Comparison of ENCODE assay signal across 26 cellular contexts in genomic region chr3:30078736-30079135, GRCh38.
DNase-seq lines count a peak whose midpoint lies in the region; ATAC-seq and TF ChIP-seq lines count a peak whose summit lies in the region.
"Had no signal": no experiment of that assay in that cellular context is flagged by ENCODE, and none has a peak within 500 bp of the region (broad histone marks: within the 10 kb centered on the region; RNA-seq: fewer than 3 reads in every experiment).

No MANE protein-coding gene starts in this region.

- intact Hi-C loops in activated CD4-positive, alpha-beta memory T cell treated with anti-CD3 and anti-CD28 coated beads for 36 hours (cut with micrococcal nuclease): no loop called here

- peaks cover 18% of the 10 kb centered on the region for H3K36me3 Mint-ChIP-seq in nephron progenitor cell (ENCODE audit: low read depth)
- H3K36me3 Mint-ChIP-seq in activated CD4-positive, alpha-beta memory T cell treated with anti-CD3 and anti-CD28 coated beads for 36 hours: no peaks in the 10 kb centered on the region
- H3K36me3 Mint-ChIP-seq: CD8-positive, alpha-beta T cell had no signal

- no peaks in the 10 kb centered on the region for H3K4me1 ChIP-seq in foreskin keratinocyte
- H3K4me1 ChIP-seq: esophagus squamous epithelium, parathyroid adenoma had no signal

- H3K9me3 Mint-ChIP-seq in stimulated activated naive CD8-positive, alpha-beta T cell treated with anti-CD3 and anti-CD28 coated beads, Interleukin-15, amount 100 ng/mL, for 72 hours: peaks cover 7 to 11% of the 10 kb centered on the region in 2 donors
- H3K9me3 Mint-ChIP-seq in nephron progenitor cell: peaks cover 41% of the 10 kb centered on the region
- no peaks in the 10 kb centered on the region for H3K9me3 Mint-ChIP-seq in activated CD4-positive, alpha-beta memory T cell treated with anti-CD3 and anti-CD28 coated beads for 36 hours
- H3K9me3 Mint-ChIP-seq: CD8-positive, alpha-beta T cell; effector memory CD8-positive, alpha-beta T cell had no signal

- H3K27me3 Mint-ChIP-seq in stimulated activated naive CD8-positive, alpha-beta T cell treated with anti-CD3 and anti-CD28 coated beads, Interleukin-15, amount 100 ng/mL, for 72 hours: no peaks in the 10 kb centered on the region
- H3K27me3 Mint-ChIP-seq in nephron progenitor cell (ENCODE audit: low read depth, poor library complexity): peaks cover 3% of the 10 kb centered on the region
- H3K27me3 Mint-ChIP-seq in activated CD4-positive, alpha-beta memory T cell treated with anti-CD3 and anti-CD28 coated beads for 36 hours: peaks cover 4% of the 10 kb centered on the region
- H3K27me3 Mint-ChIP-seq: effector memory CD8-positive, alpha-beta T cell had no signal

- H3K27ac Mint-ChIP-seq in stimulated activated naive CD8-positive, alpha-beta T cell treated with anti-CD3 and anti-CD28 coated beads, Interleukin-15, amount 100 ng/mL, for 72 hours: no peak overlapping the region
- H3K27ac Mint-ChIP-seq in nephron progenitor cell: peak overlapping the region; percentile 96
- H3K27ac Mint-ChIP-seq in activated CD4-positive, alpha-beta memory T cell treated with anti-CD3 and anti-CD28 coated beads for 36 hours: no peak overlapping the region
- H3K27ac Mint-ChIP-seq: activated T-cell treated with anti-CD3 and anti-CD28 coated beads, Interleukin-2, amount 50 U/mL, for 72 hours; CD8-positive, alpha-beta T cell; effector memory CD8-positive, alpha-beta T cell had no signal

- TF ChIP-seq CTCF in foreskin keratinocyte (conservative IDR thresholded peaks at IDR 0.05) (no peak), nephron progenitor cell (IDR thresholded peaks at IDR 0.05) (no peak)

- CTCF ChIA-PET in activated CD4-positive, alpha-beta memory T cell treated with anti-CD3 and anti-CD28 coated beads for 36 hours (lab: Charles Lee): no interaction called here

- POLR2A ChIA-PET in activated CD4-positive, alpha-beta memory T cell treated with anti-CD3 and anti-CD28 coated beads for 36 hours (lab: Charles Lee): no interaction called here

- no peak for DNase-seq in stimulated activated naive CD8-positive, alpha-beta T cell treated with anti-CD3 and anti-CD28 coated beads, Interleukin-15, Interleukin-2, amounts not matched to agents 100 U/mL and 50 U/mL, for 24 hours
- DNase-seq in stimulated activated naive CD8-positive, alpha-beta T cell treated with anti-CD3 and anti-CD28 coated beads, Interleukin-15, amount 100 ng/mL, for 72 hours: no peak
- peak; percentile 85 to 91 for DNase-seq in foreskin keratinocyte
- DNase-seq in nephron progenitor cell: no peak
- DNase-seq in activated CD4-positive, alpha-beta memory T cell treated with anti-CD3 and anti-CD28 coated beads for 36 hours: no peak
- DNase-seq: activated naive CD4-positive, alpha-beta T cell treated with Interleukin-2 at 50 U/mL for 16 hours; activated T-cell treated with anti-CD3 and anti-CD28 coated beads, Interleukin-2, amount 50 U/mL, for 72 hours; CD8-positive, alpha-beta T cell; DMS153; effector memory CD8-positive, alpha-beta T cell; esophagus squamous epithelium; kidney; MM.1S; NCI-H1417; NCI-H2107; NCI-H510A; right lobe of liver; stimulated activated CD8-positive, alpha-beta memory T cell treated with anti-CD3 and anti-CD28 coated beads, Interleukin-4, amount 100 ng/mL, for 48 hours; substantia nigra had no signal

- H3K27ac ChIP-seq in foreskin keratinocyte: no peak overlapping the region
- H3K27ac ChIP-seq: A549, esophagus squamous epithelium, parathyroid adenoma, right lobe of liver had no signal

- ATAC-seq in stimulated activated naive CD8-positive, alpha-beta T cell treated with anti-CD3 and anti-CD28 coated beads, Interleukin-15, Interleukin-2, amounts not matched to agents 100 U/mL and 50 U/mL, for 24 hours: peak; percentile 25
- no peak for ATAC-seq in stimulated activated naive CD8-positive, alpha-beta T cell treated with anti-CD3 and anti-CD28 coated beads, Interleukin-15, amount 100 ng/mL, for 72 hours
- peak; percentile 86 for ATAC-seq in foreskin keratinocyte
- no peak for ATAC-seq in HG03565 (IDR thresholded peaks at IDR 0.05; ENCODE audit: unreplicated experiment)
- ATAC-seq in HG02759 (IDR thresholded peaks at IDR 0.05; ENCODE audit: unreplicated experiment): no peak
- ATAC-seq in GM21381 (IDR thresholded peaks at IDR 0.05; ENCODE audit: unreplicated experiment): no peak
- ATAC-seq: A549; activated T-cell treated with anti-CD3 and anti-CD28 coated beads, Interleukin-2, amount 50 U/mL, for 72 hours; CD8-positive, alpha-beta T cell; effector memory CD8-positive, alpha-beta T cell; K562; Panc1; right lobe of liver had no signal

- H3K4me1 Mint-ChIP-seq in stimulated activated naive CD8-positive, alpha-beta T cell treated with anti-CD3 and anti-CD28 coated beads, Interleukin-15, amount 100 ng/mL, for 72 hours: peaks cover 11% of the 10 kb centered on the region
- peaks cover 50% of the 10 kb centered on the region for H3K4me1 Mint-ChIP-seq in nephron progenitor cell
- H3K4me1 Mint-ChIP-seq in activated CD4-positive, alpha-beta memory T cell treated with anti-CD3 and anti-CD28 coated beads for 36 hours (ENCODE audit: low read depth): no peaks in the 10 kb centered on the region

- peaks cover 5% of the 10 kb centered on the region for H3K27me3 ChIP-seq in foreskin keratinocyte
- H3K27me3 ChIP-seq: esophagus squamous epithelium, right lobe of liver had no signal

- no peak overlapping the region for H3K4me3 Mint-ChIP-seq in stimulated activated naive CD8-positive, alpha-beta T cell treated with anti-CD3 and anti-CD28 coated beads, Interleukin-15, amount 100 ng/mL, for 72 hours
- H3K4me3 Mint-ChIP-seq in nephron progenitor cell: peak overlapping the region; percentile 5
- H3K4me3 Mint-ChIP-seq in activated CD4-positive, alpha-beta memory T cell treated with anti-CD3 and anti-CD28 coated beads for 36 hours: no peak overlapping the region
- H3K4me3 Mint-ChIP-seq: activated T-cell treated with anti-CD3 and anti-CD28 coated beads, Interleukin-2, amount 50 U/mL, for 72 hours; CD8-positive, alpha-beta T cell; effector memory CD8-positive, alpha-beta T cell had no signal

Comparison
In these comparisons a context has a peak if more than half of its experiments do, and no peak if none do; other contexts are left out.
1. ATAC-seq: peak in stimulated activated naive CD8-positive, alpha-beta T cell treated with anti-CD3 and anti-CD28 coated beads, Interleukin-15, Interleukin-2, amounts not matched to agents 100 U/mL and 50 U/mL, for 24 hours (single experiment) and foreskin keratinocyte (single experiment); none in stimulated activated naive CD8-positive, alpha-beta T cell treated with anti-CD3 and anti-CD28 coated beads, Interleukin-15, amount 100 ng/mL, for 72 hours (single experiment), HG03565 (single experiment), HG02759 (single experiment) and GM21381 (single experiment).
2. DNase-seq: peak in foreskin keratinocyte (2 of 2); none in stimulated activated naive CD8-positive, alpha-beta T cell treated with anti-CD3 and anti-CD28 coated beads, Interleukin-15, Interleukin-2, amounts not matched to agents 100 U/mL and 50 U/mL, for 24 hours (single experiment), stimulated activated naive CD8-positive, alpha-beta T cell treated with anti-CD3 and anti-CD28 coated beads, Interleukin-15, amount 100 ng/mL, for 72 hours (0 of 2), nephron progenitor cell (single experiment) and activated CD4-positive, alpha-beta memory T cell treated with anti-CD3 and anti-CD28 coated beads for 36 hours (single experiment).